Comparison of ENCODE assay signal across 25 cellular contexts in genomic region chr6:146805546-146806325, GRCh38.
DNase-seq lines count a peak whose midpoint lies in the region; ATAC-seq, FAIRE-seq and TF ChIP-seq lines count a peak whose summit lies in the region.
"Had no signal": no experiment of that assay in that cellular context is flagged by ENCODE, and none has a peak within 500 bp of the region (broad histone marks: within the 10 kb centered on the region; RNA-seq: fewer than 3 reads in every experiment).

No MANE protein-coding gene starts in this region.

- H3K36me3 ChIP-seq in PC-3 (ENCODE audit: low read depth, low read length) (no peaks in the 10 kb centered on the region), astrocyte (ENCODE audit: insufficient read depth, low read length) (no peaks in the 10 kb centered on the region), smooth muscle cell (ENCODE audit: low read depth) (no peaks in the 10 kb centered on the region)
- H3K36me3 ChIP-seq: BE2C; BLaER1 treated with 17β-estradiol and CSF1 and Interleukin-3, amounts not matched to agents 10 nM and 100 nM; HAP-1 had no signal

- H3K4me2 ChIP-seq in PC-3 (ENCODE audit: low read length), result no peak overlapping the region
- H3K4me2 ChIP-seq in astrocyte (ENCODE audit: low read length), result no peak overlapping the region
- no peak overlapping the region for H3K4me2 ChIP-seq in smooth muscle cell
- H3K4me2 ChIP-seq: A549; BLaER1 treated with 17β-estradiol and CSF1 and Interleukin-3, amounts not matched to agents 10 nM and 100 nM had no signal

- CTCF ChIA-PET in PC-3 (lab: Charles Lee), result no interaction called here

- DNase-seq in PC-3 (peak; percentile 15), astrocyte (ENCODE audit: low read depth) (peak; percentile 52), fibroblast of pulmonary artery (ENCODE audit: low read depth) (peak; percentile 41), smooth muscle cell (lab: John Stamatoyannopoulos, UW; ENCODE audit: unreplicated experiment) (no peak), cerebellar cortex (ENCODE audit: low spot score) (no peak), mesothelial cell of epicardium (ENCODE audit: low spot score in 2 of 2, unreplicated experiment in 2 of 2) (no peak), SHP77 (lab: John Stamatoyannopoulos, UW) (no peak)
- DNase-seq: 8988T; ACHN; AML-193; BE2C; CD4-positive, alpha-beta T cell; CD8-positive, alpha-beta memory T cell; DMS 273 treated with DMSO at 0.1 percent for 48 hours; DMS79 treated with DMSO at 0.1 percent for 48 hours; GF-D8; GOT3; HFFc6 had no signal

- H4K20me1 ChIP-seq in PC-3 (ENCODE audit: low read length) (no peaks in the 10 kb centered on the region), astrocyte (ENCODE audit: insufficient read depth, low read length) (no peaks in the 10 kb centered on the region), smooth muscle cell (ENCODE audit: low read depth) (no peaks in the 10 kb centered on the region)
- H4K20me1 ChIP-seq: BLaER1 treated with 17β-estradiol and CSF1 and Interleukin-3, amounts not matched to agents 10 nM and 100 nM had no signal

- H3F3A ChIP-seq in PC-3 (ENCODE audit: low read length, unreplicated experiment), result no peaks in the 10 kb centered on the region
- no peaks in the 10 kb centered on the region for H3F3A ChIP-seq in smooth muscle cell (ENCODE audit: low read depth)

- no peaks in the 10 kb centered on the region for H3K27me3 ChIP-seq in PC-3 (ENCODE audit: low read length)
- H3K27me3 ChIP-seq in astrocyte (ENCODE audit: insufficient read depth, low read length), result no peaks in the 10 kb centered on the region
- H3K27me3 ChIP-seq in smooth muscle cell (ENCODE audit: low read depth), result no peaks in the 10 kb centered on the region
- H3K27me3 ChIP-seq: BE2C; BLaER1 treated with 17β-estradiol and CSF1 and Interleukin-3, amounts not matched to agents 10 nM and 100 nM had no signal

- no peaks in the 10 kb centered on the region for H3K9me2 ChIP-seq in PC-3 (replicated peaks; ENCODE audit: low read length)

- H2AFZ ChIP-seq in PC-3 (ENCODE audit: low read length) (no peak overlapping the region), astrocyte (ENCODE audit: low read depth, low read length) (no peak overlapping the region), smooth muscle cell (ENCODE audit: low read depth) (peak overlapping the region; percentile 35)

- no peaks in the 10 kb centered on the region for H3K36me3 Mint-ChIP-seq in astrocyte (ENCODE audit: low read depth, unreplicated experiment)
- no peaks in the 10 kb centered on the region for H3K36me3 Mint-ChIP-seq in mesothelial cell of epicardium
- H3K36me3 Mint-ChIP-seq: CD14-positive monocyte; CD8-positive, alpha-beta memory T cell had no signal

- H3K4me1 Mint-ChIP-seq in astrocyte (ENCODE audit: low read depth, unreplicated experiment), result peaks cover 6% of the 10 kb centered on the region
- H3K4me1 Mint-ChIP-seq in mesothelial cell of epicardium, result peaks cover 2% of the 10 kb centered on the region
- H3K4me1 Mint-ChIP-seq: CD8-positive, alpha-beta memory T cell had no signal

- BruUV-seq in PC-3 (replicated peaks; lab: Mats Ljungman, UMichigan), result no TSS peak

- POLR2A ChIA-PET in PC-3 (lab: Charles Lee; ENCODE audit: unreplicated experiment), result no interaction called here

- H3K4me3 Mint-ChIP-seq in astrocyte (ENCODE audit: unreplicated experiment), result no peak overlapping the region
- H3K4me3 Mint-ChIP-seq in mesothelial cell of epicardium, result no peak overlapping the region
- H3K4me3 Mint-ChIP-seq: CD14-positive monocyte; CD4-positive, alpha-beta T cell; CD8-positive, alpha-beta memory T cell; HFFc6 had no signal

- TF ChIP-seq CTCF in PC-3 (conservative IDR thresholded peaks at IDR 0.05; ENCODE audit: low read depth, low read length) (no peak), astrocyte (IDR thresholded peaks at IDR 0.05; ENCODE audit: insufficient read depth, low read depth, low read length) (no peak), fibroblast of pulmonary artery (IDR thresholded peaks at IDR 0.05; ENCODE audit: low read length, missing control alignments) (no peak), smooth muscle cell (IDR thresholded peaks at IDR 0.05; ENCODE audit: borderline replicate concordance, insufficient read depth, poor library complexity, severe bottlenecking) (no peak), mesothelial cell of epicardium (IDR thresholded peaks at IDR 0.05; ENCODE audit: unreplicated experiment) (no peak)

- H3K27me3 Mint-ChIP-seq in astrocyte (ENCODE audit: low read depth, unreplicated experiment), result no peaks in the 10 kb centered on the region
- H3K27me3 Mint-ChIP-seq in mesothelial cell of epicardium (ENCODE audit: low read depth), result no peaks in the 10 kb centered on the region
- H3K27me3 Mint-ChIP-seq: CD4-positive, alpha-beta T cell had no signal

- H3K27ac Mint-ChIP-seq in astrocyte (ENCODE audit: unreplicated experiment) (no peak overlapping the region), mesothelial cell of epicardium (no peak overlapping the region)
- H3K27ac Mint-ChIP-seq: CD14-positive monocyte; CD4-positive, alpha-beta T cell; CD8-positive, alpha-beta memory T cell; HFFc6 had no signal

- H3K27ac ChIP-seq in PC-3 (ENCODE audit: low read length) (no peak overlapping the region), astrocyte (ENCODE audit: low read depth, low read length) (no peak overlapping the region), smooth muscle cell (ENCODE audit: low read depth) (no peak overlapping the region)
- H3K27ac ChIP-seq: A549; BLaER1 treated with 17β-estradiol and CSF1 and Interleukin-3, amounts not matched to agents 10 nM and 100 nM had no signal

- H3K9me3 Mint-ChIP-seq in astrocyte (ENCODE audit: unreplicated experiment), result no peaks in the 10 kb centered on the region
- H3K9me3 Mint-ChIP-seq in mesothelial cell of epicardium, result no peaks in the 10 kb centered on the region
- H3K9me3 Mint-ChIP-seq: CD4-positive, alpha-beta T cell; CD8-positive, alpha-beta memory T cell; HFFc6 had no signal

- H3K4me3 ChIP-seq in PC-3 (ENCODE audit: low read length) (no peak overlapping the region), astrocyte (ENCODE audit: insufficient read depth, low read depth, low read length) (no peak overlapping the region), fibroblast of pulmonary artery (replicated peaks; ENCODE audit: low read depth, low read length) (no peak overlapping the region), smooth muscle cell (no peak overlapping the region)
- H3K4me3 ChIP-seq: A549; BLaER1 treated with 17β-estradiol and CSF1 and Interleukin-3, amounts not matched to agents 10 nM and 100 nM; HAP-1 had no signal

- H3K79me2 ChIP-seq in PC-3 (ENCODE audit: low read length) (no peaks in the 10 kb centered on the region), astrocyte (ENCODE audit: insufficient read depth, low read length) (no peaks in the 10 kb centered on the region), smooth muscle cell (ENCODE audit: low read depth) (no peaks in the 10 kb centered on the region)

- intact Hi-C loops in PC-3 (cut with micrococcal nuclease), result no loop called here

- peak; percentile 67 for FAIRE-seq in astrocyte (lab: Jason Lieb, UNC)
- FAIRE-seq: A549, D721Med, GM12891, H54 had no signal

- no peaks in the 10 kb centered on the region for H3K9me3 ChIP-seq in PC-3 (ENCODE audit: low read length)
- H3K9me3 ChIP-seq in astrocyte (ENCODE audit: insufficient read depth, low read depth, low read length), result no peaks in the 10 kb centered on the region
- no peaks in the 10 kb centered on the region for H3K9me3 ChIP-seq in smooth muscle cell (replicated peaks; ENCODE audit: low read depth)
- H3K9me3 ChIP-seq: A549; BE2C; BLaER1 treated with 17β-estradiol and CSF1 and Interleukin-3, amounts not matched to agents 10 nM and 100 nM; HAP-1 had no signal

- H3K4me1 ChIP-seq in PC-3 (ENCODE audit: insufficient read depth, low read length) (no peaks in the 10 kb centered on the region), astrocyte (ENCODE audit: insufficient read depth, low read length) (no peaks in the 10 kb centered on the region), smooth muscle cell (ENCODE audit: low read depth) (no peaks in the 10 kb centered on the region)
- H3K4me1 ChIP-seq: A549; BE2C; BLaER1 treated with 17β-estradiol and CSF1 and Interleukin-3, amounts not matched to agents 10 nM and 100 nM; HAP-1 had no signal

- H3K9ac ChIP-seq in PC-3 (ENCODE audit: low read length) (no peak overlapping the region), astrocyte (ENCODE audit: low read length) (no peak overlapping the region), smooth muscle cell (ENCODE audit: low read depth) (no peak overlapping the region)
- H3K9ac ChIP-seq: BLaER1 treated with 17β-estradiol and CSF1 and Interleukin-3, amounts not matched to agents 10 nM and 100 nM had no signal

- 40% methylated on average over 2 of the region's 2 CpGs for WGBS in smooth muscle cell (ENCODE audit: low lambda C conversion rate)

- no peak for ATAC-seq in PC-3
- ATAC-seq: A549 had no signal

Comparison
In these comparisons a context has a peak if more than half of its experiments do, and no peak if none do; other contexts are left out.
1. DNase-seq: peak in PC-3 (single experiment), astrocyte (single experiment) and fibroblast of pulmonary artery (single experiment); none in smooth muscle cell (single experiment), cerebellar cortex (single experiment), mesothelial cell of epicardium (0 of 2) and SHP77 (0 of 2).